ENCODE assay signal across 11 cellular contexts in genomic region chr19:29945433-29945832, GRCh38. TPM values are rescaled to one million over a fixed set of nuclear protein-coding genes. Genes with fewer than 3 reads are reported as not detected.
A peak's percentile ranks its signal among the peaks of the same experiment; 100 is the strongest.
DNase-seq lines count a peak whose midpoint lies in the region; ATAC-seq, FAIRE-seq and TF ChIP-seq lines count a peak whose summit lies in the region.
"Had no signal": no experiment of that assay in that cellular context is flagged by ENCODE, and none has a peak within 500 bp of the region (broad histone marks: within the 10 kb centered on the region; RNA-seq: fewer than 3 reads in every experiment).

No MANE protein-coding gene starts in this region.

- CTCF ChIA-PET in AG04450 (lab: Charles Lee): interaction anchor here (0.7 to 2.0 kb wide), 4 partner anchors 22 to 229 kb away, joined by 3 to 6 read pairs (median 4); no protein-coding TSS in a partner anchor
- CTCF ChIA-PET in HEK293 (lab: Yijun Ruan, JAX): interaction anchor here (0.5 to 2.4 kb wide), 10 partner anchors 9 to 186 kb away, joined by 3 to 22 read pairs (median 4); no protein-coding TSS in a partner anchor
- CTCF ChIA-PET in naive thymus-derived CD4-positive, alpha-beta T cell (lab: Charles Lee): interaction anchor here (1.2 kb wide), 1 partner anchor 22 kb away, joined by 3 read pairs; no protein-coding TSS in a partner anchor

- DNase-seq in AG04450 (ENCODE audit: low read depth, low spot score) (no peak), GM19239 (ENCODE audit: insufficient read length, low spot score) (no peak), RKO (ENCODE audit: low spot score) (no peak), sciatic nerve (ENCODE audit: low spot score) (no peak)
- no peak for DNase-seq in activated naive CD8-positive, alpha-beta T cell treated with anti-CD3 and anti-CD28 coated beads for 36 hours
- no peak for DNase-seq in naive thymus-derived CD4-positive, alpha-beta T cell
- no peak for DNase-seq in activated CD4-positive, CD25-positive, alpha-beta regulatory T cell (lab: John Stamatoyannopoulos, UW)
- DNase-seq: glutamatergic neuron, upper lobe of left lung had no signal

- peaks cover 53% of the 10 kb centered on the region for H3K4me1 ChIP-seq in HEK293 (ENCODE audit: control insufficient read depth, insufficient read depth, low read length)
- peaks cover 32 to 52% of the 10 kb centered on the region in 2 donors for H3K4me1 ChIP-seq in naive thymus-derived CD4-positive, alpha-beta T cell (ENCODE audit: control insufficient read depth in 2 of 2, insufficient read depth in 2 of 2, low read length in 2 of 2)

- intact Hi-C loops in naive thymus-derived CD4-positive, alpha-beta T cell (cut with micrococcal nuclease): loop anchor here in 1 of 2 donors (10.0 kb wide), 1 partner anchor 341 kb away; the partner anchor contains the start of gene POP4
- intact Hi-C loops in sciatic nerve (cut with DNase I): no loop called here

- H3K27ac ChIP-seq in AG04450 (ENCODE audit: low read depth, low read length): no peak overlapping the region
- H3K27ac ChIP-seq in HEK293 (ENCODE audit: extremely low read depth, low read depth, low read length): 0 out of 2 replicates have a peak overlapping the region, but pooled peaks have one; percentile 12
- H3K27ac ChIP-seq in naive thymus-derived CD4-positive, alpha-beta T cell (ENCODE audit: low read depth, low read length): no peak overlapping the region
- H3K27ac ChIP-seq: KMS-11 had no signal

- no peak for FAIRE-seq in GM19239 (lab: Jason Lieb, UNC)

- no peak for TF ChIP-seq CTCF in AG04450 (IDR thresholded peaks at IDR 0.05; ENCODE audit: low read depth, low read length)
- TF ChIP-seq CTCF in HEK293 (tag by site-specific recombination; IDR thresholded peaks at IDR 0.05): no peak

- ATAC-seq in naive thymus-derived CD4-positive, alpha-beta T cell: no peak
- no peak for ATAC-seq in sciatic nerve

- H3K4me1 Mint-ChIP-seq in activated naive CD8-positive, alpha-beta T cell treated with anti-CD3 and anti-CD28 coated beads for 36 hours: peaks cover 53% of the 10 kb centered on the region
- peaks cover 53 to 79% (median 65%) of the 10 kb centered on the region in 7 donors for H3K4me1 Mint-ChIP-seq in naive thymus-derived CD4-positive, alpha-beta T cell

- H3K9me3 ChIP-seq in AG04450 (ENCODE audit: control insufficient read depth, insufficient read depth, low read length) (no peaks in the 10 kb centered on the region; the same call in 1 of the 2 replicates), HEK293 (ENCODE audit: control insufficient read depth, insufficient read depth, low read depth, low read length) (no peaks in the 10 kb centered on the region)
- no peaks in the 10 kb centered on the region for H3K9me3 ChIP-seq in naive thymus-derived CD4-positive, alpha-beta T cell (ENCODE audit: control insufficient read depth in 2 of 3, low read length in 3 of 3)
- H3K9me3 ChIP-seq: upper lobe of left lung had no signal

- POLR2A ChIA-PET in AG04450 (lab: Yijun Ruan, JAX) (interaction anchor here (0.6 kb wide), 1 partner anchor 68 kb away, joined by 5 read pairs; no protein-coding TSS in a partner anchor), HEK293 (lab: Yijun Ruan, JAX) (interaction anchor here (0.9 kb wide), 1 partner anchor 32 kb away, joined by 3 read pairs; no protein-coding TSS in a partner anchor)
- POLR2A ChIA-PET in naive thymus-derived CD4-positive, alpha-beta T cell (lab: Charles Lee): interaction anchor here (0.9 to 1.4 kb wide), 3 partner anchors 30 to 339 kb away, joined by 3 read pairs; partner anchors contain the start of gene POP4

- peak overlapping the region; percentile 75 for H3K27ac Mint-ChIP-seq in activated naive CD8-positive, alpha-beta T cell treated with anti-CD3 and anti-CD28 coated beads for 36 hours
- H3K27ac Mint-ChIP-seq in naive thymus-derived CD4-positive, alpha-beta T cell: peak overlapping the region in 6 of 9 donors; percentile 5 to 69 (median 20)

- H3K27me3 ChIP-seq in AG04450 (ENCODE audit: control insufficient read depth, insufficient read depth, low read length): no peaks in the 10 kb centered on the region
- no peaks in the 10 kb centered on the region for H3K27me3 ChIP-seq in naive thymus-derived CD4-positive, alpha-beta T cell (ENCODE audit: control insufficient read depth in 2 of 2, insufficient read depth in 2 of 2, low read length in 2 of 2)
- H3K27me3 ChIP-seq: upper lobe of left lung had no signal

- H3K4me3 Mint-ChIP-seq in activated naive CD8-positive, alpha-beta T cell treated with anti-CD3 and anti-CD28 coated beads for 36 hours: peak overlapping the region; percentile 68
- H3K4me3 Mint-ChIP-seq in naive thymus-derived CD4-positive, alpha-beta T cell: peak overlapping the region; percentile 39 to 96 (median 58)

- peaks cover 45% of the 10 kb centered on the region for H3K36me3 Mint-ChIP-seq in activated naive CD8-positive, alpha-beta T cell treated with anti-CD3 and anti-CD28 coated beads for 36 hours
- H3K36me3 Mint-ChIP-seq in naive thymus-derived CD4-positive, alpha-beta T cell: peaks cover 0 to 23% (median 12%) of the 10 kb centered on the region in 5 donors

- H3K9me3 Mint-ChIP-seq in activated naive CD8-positive, alpha-beta T cell treated with anti-CD3 and anti-CD28 coated beads for 36 hours: peaks cover 8% of the 10 kb centered on the region
- H3K9me3 Mint-ChIP-seq in naive thymus-derived CD4-positive, alpha-beta T cell: peaks cover 0 to 7% (median 0%) of the 10 kb centered on the region in 11 donors

- H3K4me3 ChIP-seq in AG04450 (ENCODE audit: low read depth, low read length) (0 out of 2 replicates have a peak overlapping the region, but pooled peaks have one; percentile 4), HEK293 (ENCODE audit: low read depth, low read length) (no peak overlapping the region)
- H3K4me3 ChIP-seq in naive thymus-derived CD4-positive, alpha-beta T cell (ENCODE audit: low read length): no peak overlapping the region
- H3K4me3 ChIP-seq: upper lobe of left lung had no signal

- H3K27me3 Mint-ChIP-seq in activated naive CD8-positive, alpha-beta T cell treated with anti-CD3 and anti-CD28 coated beads for 36 hours: no peaks in the 10 kb centered on the region
- no peaks in the 10 kb centered on the region for H3K27me3 Mint-ChIP-seq in naive thymus-derived CD4-positive, alpha-beta T cell

- H3K36me3 ChIP-seq in HEK293 (ENCODE audit: control insufficient read depth in 2 of 2, insufficient read depth in 1 of 2, low read length in 2 of 2): 0 out of 3 replicates have a peak, but pooled peaks cover 0 to 3% of the 10 kb centered on the region in 2 experiments
- no peaks in the 10 kb centered on the region for H3K36me3 ChIP-seq in naive thymus-derived CD4-positive, alpha-beta T cell (ENCODE audit: control insufficient read depth in 2 of 3, insufficient read depth in 3 of 3, low read length in 3 of 3)
- H3K36me3 ChIP-seq: upper lobe of left lung had no signal

TF ChIP-seq in HEK293, 187 proteins besides CTCF, POLR2A, EP300 and RAD21 (continues in another document):
- TF ChIP-seq EGR2 (tag by site-specific recombination; IDR thresholded peaks at IDR 0.05; ENCODE audit: low read depth): no peak
- peak; percentile 67; the same call in 1 of the 2 replicates for TF ChIP-seq MZF1 (tag by site-specific recombination; IDR thresholded peaks at IDR 0.05; ENCODE audit: borderline replicate concordance)
- no peak for TF ChIP-seq ZNF211 (tag by site-specific recombination; IDR thresholded peaks at IDR 0.05; ENCODE audit: low read depth)
- TF ChIP-seq ZNF23 (tag by site-specific recombination; IDR thresholded peaks at IDR 0.05; ENCODE audit: borderline replicate concordance): no peak
- TF ChIP-seq ZNF292 (tag by site-specific recombination; IDR thresholded peaks at IDR 0.05; ENCODE audit: borderline replicate concordance, low read depth): no peak
- no peak for TF ChIP-seq ZNF549 (tag by site-specific recombination; IDR thresholded peaks at IDR 0.05)
- TF ChIP-seq ZNF776 (tag by site-specific recombination; IDR thresholded peaks at IDR 0.05; ENCODE audit: borderline replicate concordance): no peak
- no peak for TF ChIP-seq ZNF146 (tag by site-specific recombination; IDR thresholded peaks at IDR 0.05)
- TF ChIP-seq ZSCAN16 (tag by site-specific recombination; IDR thresholded peaks at IDR 0.05): no peak
- TF ChIP-seq ZNF48 (tag by site-specific recombination; IDR thresholded peaks at IDR 0.05): no peak
- no peak for TF ChIP-seq ZNF558 (tag by site-specific recombination; IDR thresholded peaks at IDR 0.05)
- no peak for TF ChIP-seq ZNF423 (tag by site-specific recombination; IDR thresholded peaks at IDR 0.05)
- TF ChIP-seq ZFP3 (tag by site-specific recombination; IDR thresholded peaks at IDR 0.05; ENCODE audit: low read depth): no peak
- TF ChIP-seq PATZ1 (tag by site-specific recombination; IDR thresholded peaks at IDR 0.05): no peak
- no peak for TF ChIP-seq MYNN (tag by site-specific recombination; IDR thresholded peaks at IDR 0.05; ENCODE audit: borderline replicate concordance)
- TF ChIP-seq ZSCAN23 (tag by site-specific recombination; IDR thresholded peaks at IDR 0.05): no peak

RNA-seq across cellular contexts. Expression of gene URI1, which starts 3.4 kb away (rescaled TPM):
- polyA plus RNA-seq in AG04450 (2011; rRNA removed): 55.2 and 79.0 TPM in 2 replicates
- polyA minus RNA-seq in AG04450 (2011; rRNA and poly(A)+ RNA removed): 54.9 and 84.6 TPM in 2 replicates
- 10 to 100 TPM; 69.7 to 75.4 TPM for total RNA-seq in activated naive CD8-positive, alpha-beta T cell treated with anti-CD3 and anti-CD28 coated beads for 36 hours
- 100 to 1,000 TPM in 1 of 5 experiments, 10 to 100 TPM in 4; 55.0 to 106 (median 71.8) TPM for total RNA-seq in naive thymus-derived CD4-positive, alpha-beta T cell
- polyA plus RNA-seq in naive thymus-derived CD4-positive, alpha-beta T cell: 10 to 100 TPM; 17.5 to 27.3 TPM
- total RNA-seq in sciatic nerve: 60.6 TPM
